1 cellular context compared by ENCODE assay signal in the genomic region with DNA sequence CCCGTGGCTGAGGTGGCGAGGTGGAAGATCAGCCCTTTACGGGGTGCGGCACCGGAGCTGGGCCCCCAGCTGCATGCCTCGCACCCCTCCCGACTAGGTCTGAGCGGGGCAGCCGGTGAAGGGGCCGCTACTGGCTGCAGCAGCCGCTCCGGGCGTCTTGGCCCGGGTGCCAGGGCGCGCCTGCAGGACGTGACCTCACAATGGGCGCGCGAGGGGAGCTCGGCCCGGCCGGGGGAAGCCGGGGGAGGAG.
A peak's percentile ranks its signal among the peaks of the same experiment; 100 is the strongest.
TF ChIP-seq lines count a peak whose summit lies in the region.

No MANE protein-coding gene starts in this region.

TF ChIP-seq in WTC11, 78 proteins besides CTCF, POLR2A, EP300 and RAD21 (continued from another document):
- TF ChIP-seq, protein P1, sequence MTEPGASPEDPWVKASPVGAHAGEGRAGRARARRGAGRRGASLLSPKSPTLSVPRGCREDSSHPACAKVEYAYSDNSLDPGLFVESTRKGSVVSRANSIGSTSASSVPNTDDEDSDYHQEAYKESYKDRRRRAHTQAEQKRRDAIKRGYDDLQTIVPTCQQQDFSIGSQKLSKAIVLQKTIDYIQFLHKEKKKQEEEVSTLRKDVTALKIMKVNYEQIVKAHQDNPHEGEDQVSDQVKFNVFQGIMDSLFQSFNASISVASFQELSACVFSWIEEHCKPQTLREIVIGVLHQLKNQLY (CRISPR knock-in tag; IDR thresholded peaks at IDR 0.05): no peak
- TF ChIP-seq SMAD4 (CRISPR knock-in tag; IDR thresholded peaks at IDR 0.05) (0 out of 2 replicates have a peak, but pooled peaks have one; percentile 84), ATF1 (CRISPR knock-in tag; IDR thresholded peaks at IDR 0.05) (no peak), USF1 (CRISPR knock-in tag; IDR thresholded peaks at IDR 0.05) (no peak), JAZF1 (CRISPR knock-in tag; IDR thresholded peaks at IDR 0.05) (no peak), IRF2 (CRISPR knock-in tag; IDR thresholded peaks at IDR 0.05; ENCODE audit: borderline replicate concordance, low read depth) (no peak), ZNF121 (CRISPR knock-in tag; IDR thresholded peaks at IDR 0.05) (no peak), ZNF281 (CRISPR knock-in tag; IDR thresholded peaks at IDR 0.05) (no peak), NR1H2 (CRISPR knock-in tag; IDR thresholded peaks at IDR 0.05) (no peak), RELA (CRISPR knock-in tag; IDR thresholded peaks at IDR 0.05; ENCODE audit: borderline replicate concordance) (peak; percentile 56; the same call in 1 of the 2 replicates), EMX1 (CRISPR knock-in tag; IDR thresholded peaks at IDR 0.05) (no peak), ZNF317 (CRISPR knock-in tag; IDR thresholded peaks at IDR 0.05; ENCODE audit: borderline replicate concordance, low read depth) (no peak), HMGA2 (CRISPR knock-in tag; IDR thresholded peaks at IDR 0.05) (no peak), ZNF671 (CRISPR knock-in tag; IDR thresholded peaks at IDR 0.05) (no peak), HMGXB4 (CRISPR knock-in tag; IDR thresholded peaks at IDR 0.05) (0 out of 2 replicates have a peak, but pooled peaks have one; percentile 61), ZNF219 (CRISPR knock-in tag; IDR thresholded peaks at IDR 0.05; ENCODE audit: borderline replicate concordance) (0 out of 2 replicates have a peak, but pooled peaks have one; percentile 71), MAX (CRISPR knock-in tag; IDR thresholded peaks at IDR 0.05) (peak; percentile 63; the same call in 1 of the 2 replicates), FOXK1 (CRISPR knock-in tag; IDR thresholded peaks at IDR 0.05) (no peak), GRHL2 (CRISPR knock-in tag; IDR thresholded peaks at IDR 0.05; ENCODE audit: insufficient replicate concordance, severe bottlenecking) (no peak), PREB (CRISPR knock-in tag; IDR thresholded peaks at IDR 0.05; ENCODE audit: borderline replicate concordance) (no peak), ZNF138 (CRISPR knock-in tag; conservative IDR thresholded peaks at IDR 0.05) (no peak), TCF7 (CRISPR knock-in tag; IDR thresholded peaks at IDR 0.05; ENCODE audit: low read depth) (no peak)
- TF ChIP-seq, protein P2, sequence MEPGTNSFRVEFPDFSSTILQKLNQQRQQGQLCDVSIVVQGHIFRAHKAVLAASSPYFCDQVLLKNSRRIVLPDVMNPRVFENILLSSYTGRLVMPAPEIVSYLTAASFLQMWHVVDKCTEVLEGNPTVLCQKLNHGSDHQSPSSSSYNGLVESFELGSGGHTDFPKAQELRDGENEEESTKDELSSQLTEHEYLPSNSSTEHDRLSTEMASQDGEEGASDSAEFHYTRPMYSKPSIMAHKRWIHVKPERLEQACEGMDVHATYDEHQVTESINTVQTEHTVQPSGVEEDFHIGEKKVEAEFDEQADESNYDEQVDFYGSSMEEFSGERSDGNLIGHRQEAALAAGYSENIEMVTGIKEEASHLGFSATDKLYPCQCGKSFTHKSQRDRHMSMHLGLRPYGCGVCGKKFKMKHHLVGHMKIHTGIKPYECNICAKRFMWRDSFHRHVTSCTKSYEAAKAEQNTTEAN (CRISPR knock-in tag; IDR thresholded peaks at IDR 0.05): no peak
- TF ChIP-seq, protein P3, sequence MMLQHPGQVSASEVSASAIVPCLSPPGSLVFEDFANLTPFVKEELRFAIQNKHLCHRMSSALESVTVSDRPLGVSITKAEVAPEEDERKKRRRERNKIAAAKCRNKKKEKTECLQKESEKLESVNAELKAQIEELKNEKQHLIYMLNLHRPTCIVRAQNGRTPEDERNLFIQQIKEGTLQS (CRISPR knock-in tag; conservative IDR thresholded peaks at IDR 0.05): no peak
- TF ChIP-seq, protein P4, sequence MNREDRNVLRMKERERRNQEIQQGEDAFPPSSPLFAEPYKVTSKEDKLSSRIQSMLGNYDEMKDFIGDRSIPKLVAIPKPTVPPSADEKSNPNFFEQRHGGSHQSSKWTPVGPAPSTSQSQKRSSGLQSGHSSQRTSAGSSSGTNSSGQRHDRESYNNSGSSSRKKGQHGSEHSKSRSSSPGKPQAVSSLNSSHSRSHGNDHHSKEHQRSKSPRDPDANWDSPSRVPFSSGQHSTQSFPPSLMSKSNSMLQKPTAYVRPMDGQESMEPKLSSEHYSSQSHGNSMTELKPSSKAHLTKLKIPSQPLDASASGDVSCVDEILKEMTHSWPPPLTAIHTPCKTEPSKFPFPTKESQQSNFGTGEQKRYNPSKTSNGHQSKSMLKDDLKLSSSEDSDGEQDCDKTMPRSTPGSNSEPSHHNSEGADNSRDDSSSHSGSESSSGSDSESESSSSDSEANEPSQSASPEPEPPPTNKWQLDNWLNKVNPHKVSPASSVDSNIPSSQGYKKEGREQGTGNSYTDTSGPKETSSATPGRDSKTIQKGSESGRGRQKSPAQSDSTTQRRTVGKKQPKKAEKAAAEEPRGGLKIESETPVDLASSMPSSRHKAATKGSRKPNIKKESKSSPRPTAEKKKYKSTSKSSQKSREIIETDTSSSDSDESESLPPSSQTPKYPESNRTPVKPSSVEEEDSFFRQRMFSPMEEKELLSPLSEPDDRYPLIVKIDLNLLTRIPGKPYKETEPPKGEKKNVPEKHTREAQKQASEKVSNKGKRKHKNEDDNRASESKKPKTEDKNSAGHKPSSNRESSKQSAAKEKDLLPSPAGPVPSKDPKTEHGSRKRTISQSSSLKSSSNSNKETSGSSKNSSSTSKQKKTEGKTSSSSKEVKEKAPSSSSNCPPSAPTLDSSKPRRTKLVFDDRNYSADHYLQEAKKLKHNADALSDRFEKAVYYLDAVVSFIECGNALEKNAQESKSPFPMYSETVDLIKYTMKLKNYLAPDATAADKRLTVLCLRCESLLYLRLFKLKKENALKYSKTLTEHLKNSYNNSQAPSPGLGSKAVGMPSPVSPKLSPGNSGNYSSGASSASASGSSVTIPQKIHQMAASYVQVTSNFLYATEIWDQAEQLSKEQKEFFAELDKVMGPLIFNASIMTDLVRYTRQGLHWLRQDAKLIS (CRISPR knock-in tag; IDR thresholded peaks at IDR 0.05; ENCODE audit: borderline replicate concordance): no peak
